8 cellular contexts compared by ENCODE assay signal in the genomic region with DNA sequence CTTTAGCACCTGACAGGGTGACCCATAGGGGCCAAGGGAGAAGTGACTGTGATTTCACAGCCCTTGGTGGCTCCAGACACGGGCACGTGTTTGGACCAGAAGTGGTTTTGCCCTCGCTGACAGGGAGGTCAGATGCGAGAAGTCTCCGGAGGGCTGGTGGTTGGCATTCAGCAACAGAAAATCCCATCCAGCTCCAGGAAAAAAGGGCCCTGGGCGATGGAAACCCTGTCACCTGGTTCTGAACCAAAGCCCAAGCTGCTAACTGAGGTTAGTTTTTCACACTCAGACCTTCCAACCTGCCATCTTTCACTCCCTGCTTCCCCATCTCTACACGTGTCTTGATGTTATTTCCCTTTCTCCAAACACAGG.
DNase-seq lines count a peak whose midpoint lies in the region; ATAC-seq, FAIRE-seq and TF ChIP-seq lines count a peak whose summit lies in the region.

No MANE protein-coding gene starts in this region.

- intact Hi-C loops in esophagus squamous epithelium (cut with DNase I) (no loop called here), pancreas (cut with DNase I) (no loop called here)

- WGBS in esophagus squamous epithelium, 2 donors, result 14 to 15% methylated on average over 5 to 7 of the region's 7 CpGs
- WGBS in pancreas, 2 donors, result 46 to 54% methylated on average over 7 of the region's 7 CpGs

- no peak for TF ChIP-seq POLR2A in esophagus squamous epithelium (IDR thresholded peaks at IDR 0.05)

- ATAC-seq in GM18868 (IDR thresholded peaks at IDR 0.05; ENCODE audit: unreplicated experiment) (peak; percentile 12), HG03565 (IDR thresholded peaks at IDR 0.05; ENCODE audit: unreplicated experiment) (peak; percentile 11), pancreas (peak; percentile 1 to 20 (median 13))

- TF ChIP-seq CTCF in esophagus squamous epithelium (IDR thresholded peaks at IDR 0.05) (no peak), pancreas (IDR thresholded peaks at IDR 0.05) (no peak)

- H3K9me3 ChIP-seq in esophagus squamous epithelium, result no peaks in the 10 kb centered on the region
- H3K9me3 ChIP-seq in pancreas, result no peaks in the 10 kb centered on the region

- H3K27me3 ChIP-seq in esophagus squamous epithelium (peaks cover 0 to 21% (median 0%) of the 10 kb centered on the region in 4 donors), pancreas (no peaks in the 10 kb centered on the region)

- peak overlapping the region; percentile 58 to 84 (median 78) for H3K27ac ChIP-seq in esophagus squamous epithelium
- H3K27ac ChIP-seq in pancreas, result peak overlapping the region; percentile 9 to 86 (median 74)

- H3K4me3 ChIP-seq in esophagus squamous epithelium (peak overlapping the region in 3 of 4 donors; percentile 34 to 57 (median 45)), pancreas (peak overlapping the region in 1 of 4 donors; percentile 43)

- no peak for FAIRE-seq in pancreas (lab: Jason Lieb, UNC)

- no peak for DNase-seq in esophagus squamous epithelium (lab: John Stamatoyannopoulos, UW)
- DNase-seq in pancreas, result peak in 3 of 6 donors; percentile 14 to 43 (median 35)
- DNase-seq in SIG-M5 treated with dmso at 0.1 percent for 504 hours (lab: John Stamatoyannopoulos, UW; ENCODE audit: unreplicated experiment), result no peak
- DNase-seq in NCI-H1930 (lab: John Stamatoyannopoulos, UW), result no peak
- DNase-seq in NCI-H2107 (lab: John Stamatoyannopoulos, UW), result no peak
- DNase-seq in stimulated activated CD4-positive, alpha-beta T cell treated with anti-CD3 and anti-CD28 coated beads, Interleukin-4, amount 100 ng/mL, for 4 hours, result no peak

- no peaks in the 10 kb centered on the region for H3K36me3 ChIP-seq in esophagus squamous epithelium
- no peaks in the 10 kb centered on the region for H3K36me3 ChIP-seq in pancreas

- H3K4me1 ChIP-seq in esophagus squamous epithelium, result peaks cover 13 to 43% (median 14%) of the 10 kb centered on the region in 3 donors
- H3K4me1 ChIP-seq in pancreas, result peaks cover 0 to 19% (median 0%) of the 10 kb centered on the region in 3 donors
